Comparison of ENCODE assay signal across 8 cellular contexts in the genomic region with DNA sequence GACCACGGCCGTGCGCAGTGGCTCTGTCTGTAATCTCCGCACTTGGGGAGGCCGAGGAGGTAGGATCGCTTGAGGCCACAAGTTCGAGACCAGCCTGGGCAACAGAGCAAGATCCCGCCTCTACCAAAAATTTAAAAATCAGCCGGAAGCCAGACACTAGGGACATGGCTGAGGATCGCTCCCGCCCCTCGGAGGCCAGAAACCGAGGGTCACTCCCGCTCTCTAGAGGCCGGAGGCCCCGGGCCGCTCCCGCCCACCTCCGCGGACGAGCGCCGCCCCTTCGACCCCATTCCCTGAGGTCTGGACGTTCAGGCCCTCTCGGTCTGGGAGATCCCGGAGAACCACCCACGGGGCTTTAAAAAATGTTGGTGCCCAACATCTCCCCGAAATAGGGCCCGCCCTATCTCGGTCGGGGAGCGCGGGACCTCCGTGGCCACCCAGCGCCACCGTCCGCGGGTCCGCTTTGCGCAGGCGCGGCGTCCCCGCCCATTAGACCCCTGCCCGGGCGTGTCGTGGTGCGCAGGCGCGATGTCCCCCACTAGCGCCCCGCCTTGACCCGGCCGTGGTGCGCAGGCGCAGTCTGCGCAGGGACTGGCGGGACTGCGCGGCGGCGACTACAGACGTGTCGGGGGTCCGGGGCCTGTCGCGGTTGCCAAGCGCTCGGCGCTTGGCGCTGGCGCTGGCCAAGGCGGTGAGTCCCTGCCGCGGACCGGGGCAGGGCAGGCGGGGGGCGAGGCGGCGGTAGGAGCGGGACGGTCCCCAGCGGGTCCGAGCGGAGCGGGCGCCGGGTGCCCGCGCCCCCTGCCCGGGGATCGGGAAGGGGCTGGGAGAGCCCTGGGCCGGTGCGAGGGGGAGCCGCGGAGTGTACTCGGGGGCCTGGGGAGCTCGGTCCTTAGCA.
A peak's percentile ranks its signal among the peaks of the same experiment; 100 is the strongest.
DNase-seq lines count a peak whose midpoint lies in the region; ATAC-seq, FAIRE-seq and TF ChIP-seq lines count a peak whose summit lies in the region.
"Not testable (repeated sequence)": the region's sequence is repeated elsewhere in the genome, so short reads cannot be mapped to it uniquely, and the experiment has no call there.

No MANE protein-coding gene starts in this region.

- H3K4me3 ChIP-seq in GM12878 (peak overlapping the region; percentile 57; the same call in 1 of the 2 replicates), heart right ventricle (peak overlapping the region; percentile 46 to 75 (median 62)), neuron (ENCODE audit: low read length) (peak overlapping the region; percentile 54)

- not testable (repeated sequence) for H3K9me3 ChIP-seq in GM12878 (replicated peaks; ENCODE audit: control insufficient read depth, insufficient read depth, low read length); heart right ventricle; neuron (ENCODE audit: low read length)

- H2AFZ ChIP-seq in GM12878 (ENCODE audit: control insufficient read depth, low read depth, low read length), result peak overlapping the region; percentile 29; the same call in 1 of the 2 replicates
- H2AFZ ChIP-seq in neuron (ENCODE audit: low read depth, low read length), result not testable (repeated sequence)

- RAD21 ChIA-PET in GM12878 (lab: Charles Lee; ENCODE audit: unreplicated experiment), result not testable (repeated sequence)

- H3K4me2 ChIP-seq in GM12878 (ENCODE audit: control insufficient read depth, insufficient read depth), result not testable (repeated sequence)

- peak; percentile 86 for DNase-seq in EH (ENCODE audit: low read depth)
- DNase-seq in HK-2 (ENCODE audit: unreplicated experiment), result peak; percentile 84
- peak; percentile 80 for DNase-seq in activated CD4-positive, CD25-positive, alpha-beta regulatory T cell treated with anti-CD3 and anti-CD28 coated beads, Interleukin-2, amount 50 U/mL, for 16 hours (ENCODE audit: low read depth, low spot score)
- DNase-seq in GM12878 (ENCODE audit: low read depth, low spot score), result peak; percentile 49
- DNase-seq in heart right ventricle, result peak; percentile 84 to 98
- DNase-seq in stimulated activated CD8-positive, alpha-beta memory T cell treated with anti-CD3 and anti-CD28 coated beads, Interleukin-2, amount 100 ng/mL, for 48 hours (ENCODE audit: low read depth in 2 of 2), result peak; percentile 69 to 90

- not testable (repeated sequence) for H3K27ac ChIP-seq in GM12878 (ENCODE audit: control insufficient read depth, insufficient read depth)
- H3K27ac ChIP-seq in heart right ventricle, result peak overlapping the region in 9 of 10 donors; percentile 82 to 96 (median 86)

- H3K36me3 ChIP-seq in GM12878 (ENCODE audit: control insufficient read depth in 2 of 2, insufficient read depth in 2 of 2, low read length in 1 of 2); heart right ventricle; neuron (ENCODE audit: insufficient read depth, low read length): not testable (repeated sequence)

- H3K9ac ChIP-seq in GM12878 (ENCODE audit: control insufficient read depth, insufficient read depth, low read length), result peak overlapping the region; percentile 48; the same call in 1 of the 2 replicates

- BruUV-seq in GM12878 (replicated peaks; lab: Mats Ljungman, UMichigan), result not testable (repeated sequence)

- in situ Hi-C loops in GM12878 (cut with MboI), result not testable (repeated sequence)

- peak; percentile 46; the same call in 1 of the 2 replicates for TF ChIP-seq POLR2A in GM12878 (IDR thresholded peaks at IDR 0.05; ENCODE audit: low read depth, low read length)

- CTCF ChIA-PET in GM12878 (lab: Yijun Ruan, JAX), result not testable (repeated sequence)

- TF ChIP-seq RAD21 in GM12878 (IDR thresholded peaks at IDR 0.05; ENCODE audit: insufficient read depth, low read depth, low read length), result not testable (repeated sequence)

- POLR2A ChIA-PET in GM12878 (lab: Charles Lee), result not testable (repeated sequence)

- not testable (repeated sequence) for H3K79me2 ChIP-seq in GM12878 (ENCODE audit: control insufficient read depth, insufficient read depth, low read length)

- not testable (repeated sequence) for H3K4me1 ChIP-seq in GM12878 (ENCODE audit: control insufficient read depth, insufficient read depth, low read length); heart right ventricle; neuron (ENCODE audit: insufficient read depth, low read length)

- not testable (repeated sequence) for FAIRE-seq in GM12878 (lab: Jason Lieb, UNC)

- under 1% methylated on average over 42 of the region's 99 CpGs for WGBS in GM12878 (ENCODE audit: insufficient coverage, insufficient replicate concordance, low lambda C conversion rate, missing lambda C conversion rate)
- 4 to 8% methylated on average over 50 to 87 of the region's 99 CpGs for WGBS in heart right ventricle, 2 donors

- intact Hi-C loops in GM12878 (cut with micrococcal nuclease; ENCODE audit: unreplicated experiment); heart right ventricle (cut with DNase I): not testable (repeated sequence)

- not testable (repeated sequence) for TF ChIP-seq CTCF in GM12878 (IDR thresholded peaks at IDR 0.05 in 2 of 3, conservative IDR thresholded peaks at IDR 0.05 in 1 of 3; ENCODE audit: control insufficient read depth in 2 of 3, extremely low read depth in 1 of 3, insufficient read depth in 1 of 3, low read depth in 3 of 3, low read length in 3 of 3); heart right ventricle (IDR thresholded peaks at IDR 0.05)

- not testable (repeated sequence) for TF ChIP-seq EP300 in GM12878 (IDR thresholded peaks at IDR 0.05; ENCODE audit: borderline replicate concordance in 1 of 2, control insufficient read depth in 1 of 2, low read depth in 2 of 2, low read length in 2 of 2)

- not testable (repeated sequence) for H4K20me1 ChIP-seq in GM12878 (ENCODE audit: control insufficient read depth, insufficient read depth)

- not testable (repeated sequence) for H3K27me3 ChIP-seq in GM12878 (replicated peaks in 1 of 2; ENCODE audit: control insufficient read depth in 2 of 2, insufficient read depth in 2 of 2, low read length in 1 of 2); heart right ventricle; neuron (ENCODE audit: insufficient read depth, low read length)

- SMC1A ChIA-PET in GM12878 (lab: Charles Lee; ENCODE audit: uncharacterized antibody, unreplicated experiment), result not testable (repeated sequence)

- ATAC-seq in GM21717 (IDR thresholded peaks at IDR 0.05; ENCODE audit: unreplicated experiment) (peak; percentile 72), GM12878 (peak; percentile 89), heart right ventricle (peak; percentile 82 to 97 (median 94))

TF ChIP-seq in GM12878, 131 proteins besides CTCF, POLR2A, EP300 and RAD21:
- TF ChIP-seq NRF1 (conservative IDR thresholded peaks at IDR 0.05; ENCODE audit: low read depth, low read length), result peak; percentile 37
